8 cellular contexts compared by ENCODE assay signal in genomic region chr5:139649082-139649991, GRCh38. TPM values are rescaled to one million over a fixed set of nuclear protein-coding genes. Genes with fewer than 3 reads are reported as not detected.
A peak's percentile ranks its signal among the peaks of the same experiment; 100 is the strongest.
DNase-seq lines count a peak whose midpoint lies in the region; ATAC-seq and TF ChIP-seq lines count a peak whose summit lies in the region.

No MANE protein-coding gene starts in this region.

- TF ChIP-seq POLR2A in NB4 (IDR thresholded peaks at IDR 0.05; ENCODE audit: extremely low read depth, insufficient read length) (no peak), breast epithelium (IDR thresholded peaks at IDR 0.05) (no peak)

- peak; percentile 21; the same call in 1 of the 3 replicates for TF ChIP-seq CTCF in GM12872 (IDR thresholded peaks at IDR 0.05; ENCODE audit: insufficient read depth, low read depth, low read length)
- no peak for TF ChIP-seq CTCF in NB4 (IDR thresholded peaks at IDR 0.05; ENCODE audit: low read depth, low read length)
- TF ChIP-seq CTCF in breast epithelium (IDR thresholded peaks at IDR 0.05) = no peak
- TF ChIP-seq CTCF in left lung (IDR thresholded peaks at IDR 0.05) = no peak

- intact Hi-C loops in breast epithelium (cut with DNase I; ENCODE audit: low total_unique reads) = loop anchor here (10.0 kb wide), 1 partner anchor 45 kb away; no protein-coding TSS in a partner anchor
- intact Hi-C loops in left lung (cut with DNase I) = no loop called here

- no peaks in the 10 kb centered on the region for H3K27me3 ChIP-seq in breast epithelium
- H3K27me3 ChIP-seq in left lung = peaks cover 0 to 76% of the 10 kb centered on the region in 2 donors

- H3K4me1 ChIP-seq in breast epithelium = peaks cover 6 to 31% of the 10 kb centered on the region in 2 donors
- peaks cover 25 to 72% of the 10 kb centered on the region in 2 donors for H3K4me1 ChIP-seq in left lung

- DNase-seq in NB4 (ENCODE audit: low read depth) (peak; percentile 81), breast epithelium (ENCODE audit: low spot score in 2 of 2) (peak in 1 of 2 donors; percentile 51), left lung (peak; percentile 55 to 84), superior temporal gyrus (ENCODE audit: extremely low spot score) (peak; percentile 60), NCI-H524 treated with DMSO at 0.1 percent for 48 hours (lab: John Stamatoyannopoulos, UW) (no peak), islet precursor cell (no peak)

- peak overlapping the region; percentile 79 for H3K4me3 ChIP-seq in NB4 (ENCODE audit: low read depth, low read length)
- peak overlapping the region; percentile 80 to 94 (median 80) for H3K4me3 ChIP-seq in breast epithelium
- H3K4me3 ChIP-seq in left lung = peak overlapping the region; percentile 76 to 92

- peak overlapping the region; percentile 97 for H3K27ac ChIP-seq in breast epithelium
- H3K27ac ChIP-seq in left lung = peak overlapping the region; percentile 73 to 87

- H3K36me3 ChIP-seq in breast epithelium (no peaks in the 10 kb centered on the region), left lung (no peaks in the 10 kb centered on the region)

- ATAC-seq in left lung (peak; percentile 1), GM18498 (IDR thresholded peaks at IDR 0.05; ENCODE audit: unreplicated experiment) (no peak)

- no peaks in the 10 kb centered on the region for H3K9me3 ChIP-seq in breast epithelium
- H3K9me3 ChIP-seq in left lung = no peaks in the 10 kb centered on the region

RNA-seq across cellular contexts. Expression of gene CXXC5, which starts 1.2 kb away (rescaled TPM):
- total RNA-seq in breast epithelium (10 to 100 TPM; 33.9 to 66.9 (median 38.3) TPM), left lung (10 to 100 TPM; 24.5 to 29.6 TPM)

Comparison
In these comparisons a context has a peak if more than half of its experiments do, and no peak if none do; other contexts are left out.
1. DNase-seq: peak in NB4 (single experiment), left lung (2 of 2) and superior temporal gyrus (single experiment); none in NCI-H524 treated with DMSO at 0.1 percent for 48 hours (single experiment) and islet precursor cell (single experiment).
2. Peak in every context shown above with its lines, with median percentiles within 50 percentile points of each other: H3K4me3 ChIP-seq.